ENCODE assay signal across 17 cellular contexts in genomic region chr13:110354715-110355473, GRCh38. TPM values are rescaled to one million over a fixed set of nuclear protein-coding genes. Genes with fewer than 3 reads are reported as not detected.
A peak's percentile ranks its signal among the peaks of the same experiment; 100 is the strongest.
DNase-seq lines count a peak whose midpoint lies in the region; ATAC-seq and TF ChIP-seq lines count a peak whose summit lies in the region.
"Had no signal": no experiment of that assay in that cellular context is flagged by ENCODE, and none has a peak within 500 bp of the region (broad histone marks: within the 10 kb centered on the region; RNA-seq: fewer than 3 reads in every experiment).

No MANE protein-coding gene starts in this region.

- POLR2A ChIA-PET in HEK293 (lab: Yijun Ruan, JAX): no interaction called here
- POLR2A ChIA-PET in activated CD4-positive, alpha-beta memory T cell treated with anti-CD3 and anti-CD28 coated beads, Interleukin-2, amount 10 ng/mL, durations not matched to agents 7 days and 5 days (lab: Charles Lee): no interaction called here
- POLR2A ChIA-PET in CD8-positive, alpha-beta memory T cell (lab: Charles Lee): no interaction called here

- no peaks in the 10 kb centered on the region for H3K9me3 Mint-ChIP-seq in chondrocyte (ENCODE audit: low read depth)
- no peaks in the 10 kb centered on the region for H3K9me3 Mint-ChIP-seq in activated CD4-positive, alpha-beta memory T cell treated with anti-CD3 and anti-CD28 coated beads, Interleukin-2, amount 10 ng/mL, durations not matched to agents 7 days and 5 days
- no peaks in the 10 kb centered on the region for H3K9me3 Mint-ChIP-seq in CD8-positive, alpha-beta memory T cell

- H3K4me1 ChIP-seq in HEK293 (ENCODE audit: control insufficient read depth, insufficient read depth, low read length): peaks cover 6% of the 10 kb centered on the region; the same call in 1 of the 2 replicates
- peaks cover 24 to 41% of the 10 kb centered on the region in 2 experiments for H3K4me1 ChIP-seq in trophoblast cell (ENCODE audit: control insufficient read depth in 1 of 2, insufficient read depth in 2 of 2, low read length in 2 of 2)
- H3K4me1 ChIP-seq in CD8-positive, alpha-beta memory T cell (ENCODE audit: insufficient read depth, low read length): no peaks in the 10 kb centered on the region
- H3K4me1 ChIP-seq: prostate gland had no signal

- no peak overlapping the region for H3K4me2 ChIP-seq in trophoblast cell (ENCODE audit: low read length)
- H3K4me2 ChIP-seq: PC-9 had no signal

- H3K36me3 Mint-ChIP-seq in chondrocyte (ENCODE audit: low read depth): peaks cover 43% of the 10 kb centered on the region
- no peaks in the 10 kb centered on the region for H3K36me3 Mint-ChIP-seq in activated CD4-positive, alpha-beta memory T cell treated with anti-CD3 and anti-CD28 coated beads, Interleukin-2, amount 10 ng/mL, durations not matched to agents 7 days and 5 days (ENCODE audit: low read depth)
- no peaks in the 10 kb centered on the region for H3K36me3 Mint-ChIP-seq in CD8-positive, alpha-beta memory T cell

- CTCF ChIA-PET in HEK293 (lab: Yijun Ruan, JAX): interaction anchor here (0.9 to 1.0 kb wide), 2 partner anchors 10 to 132 kb away, joined by 3 to 4 read pairs; no protein-coding TSS in a partner anchor
- CTCF ChIA-PET in activated CD4-positive, alpha-beta memory T cell treated with anti-CD3 and anti-CD28 coated beads, Interleukin-2, amount 10 ng/mL, durations not matched to agents 7 days and 5 days (lab: Charles Lee): no interaction called here
- CTCF ChIA-PET in CD8-positive, alpha-beta memory T cell (lab: Charles Lee): no interaction called here

- H2BK12ac ChIP-seq in trophoblast cell (ENCODE audit: low read length): no peak overlapping the region

- in situ Hi-C loops in GM13977 (cut with MboI; ENCODE audit: low pct_unique_long_range_greater_than_20kb, low sequenced_read_pairs, unreplicated experiment): no loop called here

- TF ChIP-seq CTCF in GM13977 (IDR thresholded peaks at IDR 0.05; ENCODE audit: extremely low read depth, insufficient read depth, missing control alignments) (no peak), HEK293 (tag by site-specific recombination; IDR thresholded peaks at IDR 0.05) (no peak), chondrocyte (IDR thresholded peaks at IDR 0.05) (no peak)

- no peak overlapping the region for H4K91ac ChIP-seq in trophoblast cell (ENCODE audit: low read depth, low read length)

- H3K18ac ChIP-seq in trophoblast cell (ENCODE audit: low read length): peak overlapping the region; percentile 8

- H4K12ac ChIP-seq in trophoblast cell (ENCODE audit: low read depth, low read length): no peak overlapping the region

- no peaks in the 10 kb centered on the region for H3K27me3 Mint-ChIP-seq in chondrocyte (ENCODE audit: low read depth)
- H3K27me3 Mint-ChIP-seq in activated CD4-positive, alpha-beta memory T cell treated with anti-CD3 and anti-CD28 coated beads, Interleukin-2, amount 10 ng/mL, durations not matched to agents 7 days and 5 days: no peaks in the 10 kb centered on the region
- H3K27me3 Mint-ChIP-seq in CD8-positive, alpha-beta memory T cell: peaks cover 0 to 6% of the 10 kb centered on the region in 2 donors

- no peak overlapping the region for H2AFZ ChIP-seq in trophoblast cell (ENCODE audit: insufficient read depth, low read length, poor library complexity)
- H2AFZ ChIP-seq: PC-9 had no signal

- H2BK5ac ChIP-seq in trophoblast cell (ENCODE audit: low read depth, low read length, poor library complexity): no peak overlapping the region

- peaks cover 0 to 7% of the 10 kb centered on the region in 2 experiments; a peak in 1 of 3 replicates for H3K36me3 ChIP-seq in HEK293 (ENCODE audit: control insufficient read depth in 2 of 2, insufficient read depth in 1 of 2, low read length in 2 of 2)
- peaks cover 10 to 24% of the 10 kb centered on the region in 2 experiments for H3K36me3 ChIP-seq in trophoblast cell (ENCODE audit: control insufficient read depth in 1 of 2, insufficient read depth in 2 of 2, low read length in 2 of 2)
- H3K36me3 ChIP-seq in CD8-positive, alpha-beta memory T cell (ENCODE audit: insufficient read depth, low read length): no peaks in the 10 kb centered on the region
- H3K36me3 ChIP-seq: prostate gland had no signal

- H3K4ac ChIP-seq in trophoblast cell (ENCODE audit: low read depth, low read length): no peak overlapping the region

- H3K9me3 ChIP-seq in HEK293 (ENCODE audit: control insufficient read depth, insufficient read depth, low read depth, low read length) (no peaks in the 10 kb centered on the region), trophoblast cell (ENCODE audit: insufficient read depth, low read depth, low read length) (no peaks in the 10 kb centered on the region)
- H3K9me3 ChIP-seq in CD8-positive, alpha-beta memory T cell (ENCODE audit: low read length): no peaks in the 10 kb centered on the region
- H3K9me3 ChIP-seq: prostate gland, upper lobe of left lung had no signal

- peaks cover 84% of the 10 kb centered on the region for H3K4me1 Mint-ChIP-seq in chondrocyte (ENCODE audit: low read depth)
- H3K4me1 Mint-ChIP-seq in activated CD4-positive, alpha-beta memory T cell treated with anti-CD3 and anti-CD28 coated beads, Interleukin-2, amount 10 ng/mL, durations not matched to agents 7 days and 5 days: no peaks in the 10 kb centered on the region
- H3K4me1 Mint-ChIP-seq in CD8-positive, alpha-beta memory T cell: no peaks in the 10 kb centered on the region

- no peak overlapping the region for H4K8ac ChIP-seq in trophoblast cell (ENCODE audit: low read depth, low read length)

- no peak for ATAC-seq in left ventricle myocardium superior

- no peak overlapping the region for H2AK5ac ChIP-seq in trophoblast cell (ENCODE audit: low read length)

- H3K9ac ChIP-seq in trophoblast cell (ENCODE audit: low read length): no peak overlapping the region

- H3K4me3 Mint-ChIP-seq in chondrocyte (ENCODE audit: unreplicated experiment): no peak overlapping the region
- no peak overlapping the region for H3K4me3 Mint-ChIP-seq in activated CD4-positive, alpha-beta memory T cell treated with anti-CD3 and anti-CD28 coated beads, Interleukin-2, amount 10 ng/mL, durations not matched to agents 7 days and 5 days
- no peak overlapping the region for H3K4me3 Mint-ChIP-seq in CD8-positive, alpha-beta memory T cell

- H3K4me3 ChIP-seq in HEK293 (ENCODE audit: low read depth, low read length) (no peak overlapping the region), trophoblast cell (ENCODE audit: low read depth, low read length) (no peak overlapping the region)
- H3K4me3 ChIP-seq in CD8-positive, alpha-beta memory T cell (ENCODE audit: low read length): no peak overlapping the region
- H3K4me3 ChIP-seq: PC-9, prostate gland, upper lobe of left lung had no signal

- no peak overlapping the region for H2BK120ac ChIP-seq in trophoblast cell (ENCODE audit: insufficient read depth, low read length, poor library complexity)

- WGBS in trophoblast cell (ENCODE audit: extremely low coverage, insufficient coverage, insufficient read length): no CpG with 5 or more reads among the region's 5 CpGs

- peak; percentile 37 for DNase-seq in GM13977 (ENCODE audit: low spot score)
- DNase-seq in chondrocyte (ENCODE audit: low spot score): no peak
- DNase-seq in trophoblast cell: no peak
- no peak for DNase-seq in activated CD4-positive, alpha-beta memory T cell treated with anti-CD3 and anti-CD28 coated beads, Interleukin-2, amount 10 ng/mL, durations not matched to agents 7 days and 5 days
- no peak for DNase-seq in COLO829 (ENCODE audit: low spot score)
- no peak for DNase-seq in left ventricle myocardium superior
- no peak for DNase-seq in CD8-positive, alpha-beta memory T cell
- DNase-seq: activated T-cell treated with anti-CD3 and anti-CD28 coated beads for 4 hours, GOT3, NCI-H1417 treated with DMSO at 0.1 percent for 48 hours, SW 1271 had no signal

- H3K14ac ChIP-seq in trophoblast cell (ENCODE audit: low read length): no peak overlapping the region

- H3K79me2 ChIP-seq in trophoblast cell (ENCODE audit: control insufficient read depth, insufficient read depth, low read length, poor library complexity): peaks cover 6% of the 10 kb centered on the region

- H3K23ac ChIP-seq in trophoblast cell (ENCODE audit: low read length): no peak overlapping the region

- H3K27ac ChIP-seq in HEK293 (ENCODE audit: extremely low read depth, low read depth, low read length) (no peak overlapping the region), trophoblast cell (ENCODE audit: low read depth, low read length) (no peak overlapping the region)
- H3K27ac ChIP-seq in CD8-positive, alpha-beta memory T cell (ENCODE audit: low read depth, low read length): no peak overlapping the region
- H3K27ac ChIP-seq: C4-2B, epithelial cell of prostate, PC-9 had no signal

- H3K27ac Mint-ChIP-seq in chondrocyte (ENCODE audit: unreplicated experiment): peak overlapping the region; percentile 87
- no peak overlapping the region for H3K27ac Mint-ChIP-seq in activated CD4-positive, alpha-beta memory T cell treated with anti-CD3 and anti-CD28 coated beads, Interleukin-2, amount 10 ng/mL, durations not matched to agents 7 days and 5 days
- H3K27ac Mint-ChIP-seq in CD8-positive, alpha-beta memory T cell: no peak overlapping the region

- H3K27me3 ChIP-seq in trophoblast cell (ENCODE audit: insufficient read depth, low read length): no peaks in the 10 kb centered on the region
- H3K27me3 ChIP-seq in CD8-positive, alpha-beta memory T cell (ENCODE audit: insufficient read depth, low read length, poor library complexity, severe bottlenecking): no peaks in the 10 kb centered on the region
- H3K27me3 ChIP-seq: upper lobe of left lung had no signal

- intact Hi-C loops in left ventricle myocardium superior (cut with micrococcal nuclease): no loop called here

- H3K79me1 ChIP-seq in trophoblast cell (ENCODE audit: low read length): peaks cover 14% of the 10 kb centered on the region

TF ChIP-seq in HEK293, 187 proteins besides CTCF, POLR2A, EP300 and RAD21:
- TF ChIP-seq ZXDB (tag by site-specific recombination; IDR thresholded peaks at IDR 0.05) (no peak), ZEB2 (tag by site-specific recombination; IDR thresholded peaks at IDR 0.05) (0 out of 2 replicates have a peak, but pooled peaks have one; percentile 36)

RNA-seq across cellular contexts. Expression of gene COL4A2, which starts 47.8 kb away (rescaled TPM):
- 1,370 to 2,411 TPM (median 2,366 TPM) in 3 replicates for total RNA-seq in chondrocyte
- 769 and 825 TPM in 2 replicates for polyA plus RNA-seq in trophoblast cell (2013)
- total RNA-seq in activated CD4-positive, alpha-beta memory T cell treated with anti-CD3 and anti-CD28 coated beads, Interleukin-2, amount 10 ng/mL, durations not matched to agents 7 days and 5 days: not detected
- 126 TPM for total RNA-seq in left ventricle myocardium superior
- not detected for total RNA-seq in CD8-positive, alpha-beta memory T cell
- polyA plus RNA-seq in CD8-positive, alpha-beta memory T cell: not detected

RNA-seq across cellular contexts. Expression of gene COL4A1, which starts 47.9 kb away (rescaled TPM):
- total RNA-seq in chondrocyte: 2,319 to 5,210 TPM (median 5,209 TPM) in 3 replicates
- 445 and 497 TPM in 2 replicates for polyA plus RNA-seq in trophoblast cell (2013)
- total RNA-seq in activated CD4-positive, alpha-beta memory T cell treated with anti-CD3 and anti-CD28 coated beads, Interleukin-2, amount 10 ng/mL, durations not matched to agents 7 days and 5 days: not detected
- total RNA-seq in left ventricle myocardium superior: 119 TPM
- not detected for total RNA-seq in CD8-positive, alpha-beta memory T cell
- not detected for polyA plus RNA-seq in CD8-positive, alpha-beta memory T cell

Comparison
In these comparisons a context has a peak if more than half of its experiments do, and no peak if none do; other contexts are left out.
1. RNA of gene COL4A2, which starts 47.8 kb away (total RNA-seq): 1,370 to 2,411 TPM in chondrocyte and 126 TPM in left ventricle myocardium superior (single experiment); not detected in activated CD4-positive, alpha-beta memory T cell treated with anti-CD3 and anti-CD28 coated beads, Interleukin-2, amount 10 ng/mL, durations not matched to agents 7 days and 5 days and not detected in CD8-positive, alpha-beta memory T cell; every median in the first group is over 100 times any median in the second.
2. RNA of gene COL4A1, which starts 47.9 kb away (total RNA-seq): 2,319 to 5,210 TPM in chondrocyte and 119 TPM in left ventricle myocardium superior (single experiment); not detected in activated CD4-positive, alpha-beta memory T cell treated with anti-CD3 and anti-CD28 coated beads, Interleukin-2, amount 10 ng/mL, durations not matched to agents 7 days and 5 days and not detected in CD8-positive, alpha-beta memory T cell; every median in the first group is over 100 times any median in the second.